Comparison of ENCODE assay signal across 1 cellular context in the genomic region with DNA sequence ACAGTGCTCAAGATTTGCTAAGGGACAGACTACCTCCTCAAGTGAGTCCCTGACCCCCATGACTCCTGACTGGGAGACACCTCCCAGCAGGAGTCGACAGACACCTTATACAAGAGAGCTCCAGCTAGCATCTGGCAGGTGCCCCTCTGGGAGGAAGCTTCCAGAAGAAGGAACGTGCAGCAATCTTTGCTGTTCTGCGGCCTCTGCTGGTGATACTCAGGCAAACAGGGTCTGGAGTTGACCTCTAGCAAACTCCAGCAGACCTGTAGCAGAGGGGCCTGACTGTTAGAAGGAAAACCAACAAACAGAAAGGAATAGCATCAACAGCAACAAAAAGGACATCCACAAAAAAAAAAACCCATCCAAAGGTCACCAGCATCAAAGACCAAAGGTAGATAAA.
A peak's percentile ranks its signal among the peaks of the same experiment; 100 is the strongest.
TF ChIP-seq lines count a peak whose summit lies in the region.

No MANE protein-coding gene starts in this region.

TF ChIP-seq in HepG2, 621 proteins besides CTCF, POLR2A, EP300 and RAD21:
- peak; percentile 84; the same call in 1 of the 2 replicates for TF ChIP-seq ZNF17 (CRISPR knock-in tag; IDR thresholded peaks at IDR 0.05)
- TF ChIP-seq STAG1 (CRISPR knock-in tag; IDR thresholded peaks at IDR 0.05): peak; percentile 57
- TF ChIP-seq, protein P1, sequence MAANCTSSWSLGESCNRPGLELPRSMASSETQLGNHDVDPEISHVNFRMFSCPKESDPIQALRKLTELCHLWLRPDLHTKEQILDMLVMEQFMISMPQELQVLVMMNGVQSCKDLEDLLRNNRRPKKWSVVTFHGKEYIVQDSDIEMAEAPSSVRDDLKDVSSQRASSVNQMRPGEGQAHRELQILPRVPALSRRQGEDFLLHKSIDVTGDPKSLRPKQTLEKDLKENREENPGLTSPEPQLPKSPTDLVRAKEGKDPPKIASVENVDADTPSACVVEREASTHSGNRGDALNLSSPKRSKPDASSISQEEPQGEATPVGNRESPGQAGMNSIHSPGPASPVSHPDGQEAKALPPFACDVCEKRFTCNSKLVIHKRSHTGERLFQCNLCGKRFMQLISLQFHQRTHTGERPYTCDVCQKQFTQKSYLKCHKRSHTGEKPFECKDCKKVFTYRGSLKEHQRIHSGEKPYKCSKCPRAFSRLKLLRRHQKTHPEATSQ (CRISPR knock-in tag; IDR thresholded peaks at IDR 0.05; ENCODE audit: borderline replicate concordance): 0 out of 2 replicates have a peak, but pooled peaks have one; percentile 35
TF ChIP-seq in HepG2: peak in this region for 3; not testable (repeated sequence) for 618.
